In the genomic region with DNA sequence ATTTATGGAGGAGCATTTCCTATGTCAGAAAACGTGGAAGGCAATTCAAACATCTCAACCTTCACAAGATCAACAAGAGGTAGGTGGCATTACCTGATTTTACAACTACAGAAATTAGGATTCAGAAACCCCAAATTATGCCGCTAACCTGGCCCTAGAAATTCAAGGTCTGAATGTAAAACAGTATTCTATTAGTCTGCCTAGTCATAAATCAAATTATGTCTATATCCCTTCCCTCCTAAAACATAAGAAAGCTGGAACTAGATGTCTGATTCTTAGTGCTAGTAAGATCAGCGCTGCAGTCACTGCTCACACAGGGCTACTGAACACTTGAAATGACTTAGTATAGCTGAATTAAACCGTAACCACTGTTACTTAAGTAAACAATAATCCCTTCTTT, we compare ENCODE assay signal across 8 cellular contexts. TPM values are rescaled to one million over a fixed set of nuclear protein-coding genes. Genes with fewer than 3 reads are reported as not detected.
DNase-seq lines count a peak whose midpoint lies in the region; ATAC-seq and TF ChIP-seq lines count a peak whose summit lies in the region.

No MANE protein-coding gene starts in this region.

- no peak overlapping the region for H3K27ac ChIP-seq in right lobe of liver
- peak overlapping the region in 1 of 4 donors; percentile 91 for H3K27ac ChIP-seq in upper lobe of left lung

- intact Hi-C loops in right lobe of liver (cut with DNase I), result no loop called here

- peak overlapping the region; percentile 99 for H3K27ac Mint-ChIP-seq in activated naive CD4-positive, alpha-beta T cell treated with anti-CD3 and anti-CD28 coated beads, Interleukin-2, amount 50 U/mL, for 24 hours

- no peaks in the 10 kb centered on the region for H3K27me3 Mint-ChIP-seq in activated naive CD4-positive, alpha-beta T cell treated with anti-CD3 and anti-CD28 coated beads, Interleukin-2, amount 50 U/mL, for 24 hours

- in situ Hi-C loops in astrocyte of the cerebellum (cut with HindIII; ENCODE audit: low sequenced_read_pairs), result no loop called here

- ATAC-seq in right lobe of liver (no peak), upper lobe of left lung (ENCODE audit: low FRiP score in 2 of 2) (no peak)

- DNase-seq in activated naive CD4-positive, alpha-beta T cell (lab: John Stamatoyannopoulos, UW), result no peak
- DNase-seq in astrocyte of the cerebellum (ENCODE audit: low read depth), result no peak
- DNase-seq in right lobe of liver, result no peak
- no peak for DNase-seq in upper lobe of left lung
- DNase-seq in C1 segment of cervical spinal cord (lab: John Stamatoyannopoulos, UW), result no peak
- DNase-seq in cerebellar cortex (ENCODE audit: low spot score), result no peak
- no peak for DNase-seq in OCI-M2 (lab: John Stamatoyannopoulos, UW; ENCODE audit: unreplicated experiment)

- H3K4me3 ChIP-seq in astrocyte of the cerebellum (ENCODE audit: low read depth, low read length) (peak overlapping the region; percentile 99), right lobe of liver (peak overlapping the region; percentile 97 to 99 (median 98)), upper lobe of left lung (peak overlapping the region; percentile 3 to 93 (median 88))

- peak overlapping the region; percentile 99 for H3K4me3 Mint-ChIP-seq in activated naive CD4-positive, alpha-beta T cell treated with anti-CD3 and anti-CD28 coated beads, Interleukin-2, amount 50 U/mL, for 24 hours

- no peaks in the 10 kb centered on the region for H3K27me3 ChIP-seq in right lobe of liver
- no peaks in the 10 kb centered on the region for H3K27me3 ChIP-seq in upper lobe of left lung

- WGBS in right lobe of liver (ENCODE audit: insufficient coverage, low coverage, low lambda C conversion rate, missing lambda C conversion rate), result 29% methylated on average over 4 of the region's 4 CpGs
- 23 to 24% methylated on average over 4 of the region's 4 CpGs for WGBS in upper lobe of left lung, 2 donors

- peaks cover 52% of the 10 kb centered on the region for H3K4me1 Mint-ChIP-seq in activated naive CD4-positive, alpha-beta T cell treated with anti-CD3 and anti-CD28 coated beads, Interleukin-2, amount 50 U/mL, for 24 hours

- TF ChIP-seq CTCF in astrocyte of the cerebellum (IDR thresholded peaks at IDR 0.05; ENCODE audit: low read depth, low read length, missing control alignments), result no peak
- TF ChIP-seq CTCF in right lobe of liver (IDR thresholded peaks at IDR 0.05), result no peak
- TF ChIP-seq CTCF in upper lobe of left lung (IDR thresholded peaks at IDR 0.05), result no peak

- H3K4me1 ChIP-seq in right lobe of liver, result peaks cover 0 to 18% (median 2%) of the 10 kb centered on the region in 4 donors
- peaks cover 20 to 51% (median 26%) of the 10 kb centered on the region in 4 donors for H3K4me1 ChIP-seq in upper lobe of left lung

- TF ChIP-seq POLR2A in right lobe of liver (IDR thresholded peaks at IDR 0.05) (no peak), upper lobe of left lung (IDR thresholded peaks at IDR 0.05) (no peak)

- no peaks in the 10 kb centered on the region for H3K9me3 Mint-ChIP-seq in activated naive CD4-positive, alpha-beta T cell treated with anti-CD3 and anti-CD28 coated beads, Interleukin-2, amount 50 U/mL, for 24 hours

- H3K36me3 Mint-ChIP-seq in activated naive CD4-positive, alpha-beta T cell treated with anti-CD3 and anti-CD28 coated beads, Interleukin-2, amount 50 U/mL, for 24 hours, result peaks cover 26% of the 10 kb centered on the region

- no peak for TF ChIP-seq EP300 in upper lobe of left lung (IDR thresholded peaks at IDR 0.05)

- H3K36me3 ChIP-seq in right lobe of liver (peaks cover 0 to 4% (median 2%) of the 10 kb centered on the region in 4 donors), upper lobe of left lung (peaks cover 6 to 22% (median 8%) of the 10 kb centered on the region in 4 donors)

- H3K9me3 ChIP-seq in right lobe of liver, result no peaks in the 10 kb centered on the region
- H3K9me3 ChIP-seq in upper lobe of left lung, result no peaks in the 10 kb centered on the region

RNA-seq across cellular contexts. Expression of a gene that starts 1.4 kb away (rescaled TPM):
- total RNA-seq in right lobe of liver (10 to 100 TPM; 33.0 to 59.2 (median 42.7) TPM), upper lobe of left lung (100 to 1,000 TPM in 2 of 6 donors, 10 to 100 TPM in 4; 37.6 to 124 (median 89.8) TPM)

RNA-seq across cellular contexts. Expression of a gene that starts 33.8 kb away (rescaled TPM):
- total RNA-seq in right lobe of liver (10 to 100 TPM; 16.6 to 37.7 (median 24.7) TPM), upper lobe of left lung (10 to 100 TPM; 17.3 to 61.0 (median 35.0) TPM)
